15 cellular contexts compared by ENCODE assay signal in genomic region chr12:101783150-101783549, GRCh38. TPM values are rescaled to one million over a fixed set of nuclear protein-coding genes. Genes with fewer than 3 reads are reported as not detected.
DNase-seq lines count a peak whose midpoint lies in the region; ATAC-seq and TF ChIP-seq lines count a peak whose summit lies in the region.
"Had no signal": no experiment of that assay in that cellular context is flagged by ENCODE, and none has a peak within 500 bp of the region (broad histone marks: within the 10 kb centered on the region; RNA-seq: fewer than 3 reads in every experiment).

No MANE protein-coding gene starts in this region.

- H3K27me3 ChIP-seq in A673 (replicated peaks; ENCODE audit: insufficient read depth, low read depth, low read length, poor library complexity) (no peaks in the 10 kb centered on the region), brain microvascular endothelial cell (replicated peaks) (no peaks in the 10 kb centered on the region), mucosa of rectum (ENCODE audit: control insufficient read depth in 2 of 2, insufficient read depth in 2 of 2, low read length in 2 of 2) (no peaks in the 10 kb centered on the region)
- H3K27me3 ChIP-seq: pancreas, testis had no signal

- POLR2A ChIA-PET in A673 (lab: Charles Lee; ENCODE audit: low non-redundant PET), result no interaction called here

- no peaks in the 10 kb centered on the region for H3K36me3 ChIP-seq in A673 (ENCODE audit: insufficient read depth, low read length, poor library complexity, severe bottlenecking)
- no peaks in the 10 kb centered on the region for H3K36me3 ChIP-seq in brain microvascular endothelial cell (replicated peaks)
- H3K36me3 ChIP-seq in mucosa of rectum (ENCODE audit: control insufficient read depth in 2 of 2, insufficient read depth in 2 of 2, low read length in 2 of 2), result peaks cover 5 to 16% of the 10 kb centered on the region in 2 donors
- H3K36me3 ChIP-seq: pancreas had no signal

- peak overlapping the region in 1 of 2 donors; percentile 34 for H3K9ac ChIP-seq in mucosa of rectum (ENCODE audit: low read depth in 1 of 2, low read length in 2 of 2)

- intact Hi-C loops in A673 (cut with micrococcal nuclease; ENCODE audit: unreplicated experiment), result no loop called here

- TF ChIP-seq CTCF in A673 (conservative IDR thresholded peaks at IDR 0.05; ENCODE audit: low read depth, low read length) (no peak), brain microvascular endothelial cell (IDR thresholded peaks at IDR 0.05; ENCODE audit: low read depth, low read length, missing control alignments) (no peak)

- H3K9me3 ChIP-seq in A673 (ENCODE audit: low read depth, low read length, poor library complexity, severe bottlenecking) (no peaks in the 10 kb centered on the region), mucosa of rectum (ENCODE audit: control insufficient read depth in 2 of 2, low read length in 2 of 2) (no peaks in the 10 kb centered on the region)
- H3K9me3 ChIP-seq: lower lobe of right lung, pancreas, testis had no signal

- H3K4me1 ChIP-seq in A673 (ENCODE audit: insufficient read depth, low read length, poor library complexity, severe bottlenecking), result peaks cover 6% of the 10 kb centered on the region
- H3K4me1 ChIP-seq in mucosa of rectum (ENCODE audit: control insufficient read depth in 2 of 2, insufficient read depth in 2 of 2, low read length in 2 of 2), result peaks cover 6 to 21% of the 10 kb centered on the region in 2 donors
- H3K4me1 ChIP-seq: lower lobe of right lung, pancreas, testis had no signal

- H3K4me3 ChIP-seq in A673 (ENCODE audit: low read depth, low read length, poor library complexity, severe bottlenecking) (no peak overlapping the region), brain microvascular endothelial cell (ENCODE audit: low read depth, low read length) (no peak overlapping the region), mucosa of rectum (ENCODE audit: low read length in 2 of 2) (no peak overlapping the region)
- H3K4me3 ChIP-seq: lower lobe of right lung, pancreas, testis had no signal

- CTCF ChIA-PET in A673 (lab: Charles Lee), result interaction anchor here (0.7 kb wide), 1 partner anchor 9 kb away, joined by 4 read pairs; no protein-coding TSS in a partner anchor

- in situ Hi-C loops in brain microvascular endothelial cell (cut with HindIII; ENCODE audit: low pct_ligation_motif_present, low sequenced_read_pairs), result no loop called here

- peak; percentile 80 for DNase-seq in A673 (ENCODE audit: low spot score)
- DNase-seq in H4 (ENCODE audit: low spot score), result peak; percentile 21
- DNase-seq in brain microvascular endothelial cell, result peak; percentile 13
- no peak for DNase-seq in occipital lobe (lab: John Stamatoyannopoulos, UW)
- no peak for DNase-seq in NCI-H1694 (lab: John Stamatoyannopoulos, UW)
- DNase-seq: activated CD4-positive, alpha-beta T cell treated with anti-CD3 and anti-CD28 coated beads for 48 hours; lower lobe of right lung; NCI-H1105 treated with DMSO at 0.1 percent for 48 hours; NCI-H510A; pancreas; T-cell; testis had no signal

- H3K27ac ChIP-seq in A673 (ENCODE audit: low read depth, low read length, poor library complexity, severe bottlenecking), result no peak overlapping the region
- peak overlapping the region; percentile 61 for H3K27ac ChIP-seq in brain microvascular endothelial cell
- H3K27ac ChIP-seq in mucosa of rectum (ENCODE audit: low read depth in 2 of 2, low read length in 2 of 2), result peak overlapping the region; percentile 75 to 81
- H3K27ac ChIP-seq: lower lobe of right lung, pancreas, testis had no signal

- ATAC-seq in GM21447 (IDR thresholded peaks at IDR 0.05; ENCODE audit: unreplicated experiment), result no peak
- no peak for ATAC-seq in SK-N-SH treated with all-trans-retinoic acid at 6 μM for 48 hours
- ATAC-seq: lower lobe of right lung, pancreas, T-cell had no signal

- BruUV-seq in A673 (replicated peaks; lab: Mats Ljungman, UMichigan), result no TSS peak

TF ChIP-seq in SK-N-SH treated with all-trans-retinoic acid at 6 μM for 48 hours, 23 proteins besides CTCF, POLR2A, EP300 and RAD21:
- no peak for TF ChIP-seq TOX (CRISPR knock-in tag; IDR thresholded peaks at IDR 0.05; ENCODE audit: borderline replicate concordance)
- no peak for TF ChIP-seq ZNF565 (CRISPR knock-in tag; conservative IDR thresholded peaks at IDR 0.05; ENCODE audit: low read depth)
- TF ChIP-seq CSRNP3 (CRISPR knock-in tag; IDR thresholded peaks at IDR 0.05), result no peak
- TF ChIP-seq ZFP30 (CRISPR knock-in tag; IDR thresholded peaks at IDR 0.05), result no peak
- no peak for TF ChIP-seq GLIS3 (CRISPR knock-in tag; IDR thresholded peaks at IDR 0.05)
- no peak for TF ChIP-seq SNAI2 (CRISPR knock-in tag; IDR thresholded peaks at IDR 0.05)
- no peak for TF ChIP-seq TSHZ2 (CRISPR knock-in tag; IDR thresholded peaks at IDR 0.05)
- no peak for TF ChIP-seq ZC3H10 (CRISPR knock-in tag; IDR thresholded peaks at IDR 0.05)
- TF ChIP-seq CREB5 (CRISPR knock-in tag; IDR thresholded peaks at IDR 0.05; ENCODE audit: low read depth), result no peak
- TF ChIP-seq RARB (CRISPR knock-in tag; IDR thresholded peaks at IDR 0.05), result no peak
- no peak for TF ChIP-seq OSR1 (CRISPR knock-in tag; IDR thresholded peaks at IDR 0.05)
- no peak for TF ChIP-seq TCF4 (CRISPR knock-in tag; IDR thresholded peaks at IDR 0.05; ENCODE audit: borderline replicate concordance)
- no peak for TF ChIP-seq ZFP3 (CRISPR knock-in tag; IDR thresholded peaks at IDR 0.05)
- TF ChIP-seq BACH2 (CRISPR knock-in tag; IDR thresholded peaks at IDR 0.05; ENCODE audit: borderline replicate concordance), result no peak
- no peak for TF ChIP-seq CSDC2 (CRISPR knock-in tag; IDR thresholded peaks at IDR 0.05)
- no peak for TF ChIP-seq ISL1 (CRISPR knock-in tag; IDR thresholded peaks at IDR 0.05)
- TF ChIP-seq POU6F1 (CRISPR knock-in tag; IDR thresholded peaks at IDR 0.05; ENCODE audit: borderline replicate concordance, low read depth), result no peak

RNA-seq across cellular contexts. Expression of gene SYCP3, which starts 43.9 kb away (rescaled TPM):
- total RNA-seq in A673 (2021), result 0.19 and 0.26 TPM in 2 replicates
- total RNA-seq in H4 (2014; rRNA removed; shearing (Covaris generic)), result not detected in 2 replicates
- total RNA-seq in occipital lobe, result 0.47 TPM

RNA-seq across cellular contexts. Expression of gene GNPTAB, which starts 47.6 kb away (rescaled TPM):
- 19.9 and 21.7 TPM in 2 replicates for total RNA-seq in A673 (2021)
- total RNA-seq in H4 (2014; rRNA removed; shearing (Covaris generic)), result 11.9 and 18.4 TPM in 2 replicates
- total RNA-seq in occipital lobe, result 138 TPM

Comparison
In these comparisons a context has a peak if more than half of its experiments do, and no peak if none do; other contexts are left out.
1. DNase-seq: peak in A673 (single experiment), H4 (single experiment) and brain microvascular endothelial cell (single experiment); none in occipital lobe (single experiment) and NCI-H1694 (single experiment).